1 cellular context compared by ENCODE assay signal in the genomic region with DNA sequence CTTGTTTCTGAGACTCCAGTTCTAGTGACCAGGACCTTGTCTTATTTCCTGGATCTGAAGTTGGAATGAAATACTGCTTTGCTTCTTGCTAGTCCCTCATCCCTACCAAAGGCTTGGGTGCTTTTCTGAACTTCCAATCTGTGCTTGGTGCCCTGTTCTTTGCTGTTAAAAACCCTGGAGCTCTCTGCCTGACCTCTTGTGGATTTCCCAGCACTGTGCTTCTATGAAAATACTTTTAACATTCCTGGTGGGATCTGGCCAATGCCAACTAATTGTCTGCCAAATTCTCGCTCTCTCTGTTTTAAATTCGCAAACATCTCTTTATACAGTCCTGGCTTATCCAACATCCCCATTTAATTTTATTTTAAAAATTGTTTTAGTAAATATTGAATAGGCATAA.
TF ChIP-seq lines count a peak whose summit lies in the region.

No MANE protein-coding gene starts in this region.

TF ChIP-seq in H1, 55 proteins besides CTCF, POLR2A, EP300 and RAD21:
- TF ChIP-seq CHD1 (IDR thresholded peaks at IDR 0.05; ENCODE audit: low read depth, low read length) (no peak), SP1 (IDR thresholded peaks at IDR 0.05; ENCODE audit: low read depth, low read length) (no peak), POLR2AphosphoS5 (IDR thresholded peaks at IDR 0.05; ENCODE audit: low read depth, low read length) (no peak), CEBPB (IDR thresholded peaks at IDR 0.05; ENCODE audit: low read depth, low read length) (no peak), JUND (IDR thresholded peaks at IDR 0.05; ENCODE audit: low read length) (no peak), POU5F1 (IDR thresholded peaks at IDR 0.05; ENCODE audit: low read depth, low read length) (no peak), RNF2 (IDR thresholded peaks at IDR 0.05; ENCODE audit: borderline replicate concordance, low read depth, low read length, missing control alignments, poor library complexity, severe bottlenecking) (no peak), CREB1 (IDR thresholded peaks at IDR 0.05) (no peak), SIX5 (IDR thresholded peaks at IDR 0.05; ENCODE audit: low read depth, low read length) (no peak), HDAC6 (IDR thresholded peaks at IDR 0.05; ENCODE audit: low read depth, low read length) (no peak), SP4 (IDR thresholded peaks at IDR 0.05; ENCODE audit: low read length) (no peak), RFX5 (IDR thresholded peaks at IDR 0.05; ENCODE audit: borderline replicate concordance, low read depth, low read length) (no peak), CBX8 (IDR thresholded peaks at IDR 0.05; ENCODE audit: borderline replicate concordance, low read depth, low read length) (no peak), TEAD4 (IDR thresholded peaks at IDR 0.05; ENCODE audit: low read depth, low read length) (no peak), GTF2F1 (IDR thresholded peaks at IDR 0.05; ENCODE audit: borderline replicate concordance, low read depth, low read length) (no peak), SAP30 (IDR thresholded peaks at IDR 0.05; ENCODE audit: insufficient read depth, insufficient replicate concordance, low read length) (no peak), NANOG (IDR thresholded peaks at IDR 0.05; ENCODE audit: insufficient read depth, low read depth, low read length, poor library complexity, severe bottlenecking) (no peak)
- TF ChIP-seq, protein P1, sequence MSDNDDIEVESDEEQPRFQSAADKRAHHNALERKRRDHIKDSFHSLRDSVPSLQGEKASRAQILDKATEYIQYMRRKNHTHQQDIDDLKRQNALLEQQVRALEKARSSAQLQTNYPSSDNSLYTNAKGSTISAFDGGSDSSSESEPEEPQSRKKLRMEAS (IDR thresholded peaks at IDR 0.05): no peak
- TF ChIP-seq, protein P2, sequence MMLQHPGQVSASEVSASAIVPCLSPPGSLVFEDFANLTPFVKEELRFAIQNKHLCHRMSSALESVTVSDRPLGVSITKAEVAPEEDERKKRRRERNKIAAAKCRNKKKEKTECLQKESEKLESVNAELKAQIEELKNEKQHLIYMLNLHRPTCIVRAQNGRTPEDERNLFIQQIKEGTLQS (IDR thresholded peaks at IDR 0.05; ENCODE audit: insufficient read depth, low read depth, low read length): no peak
- TF ChIP-seq, protein P3, sequence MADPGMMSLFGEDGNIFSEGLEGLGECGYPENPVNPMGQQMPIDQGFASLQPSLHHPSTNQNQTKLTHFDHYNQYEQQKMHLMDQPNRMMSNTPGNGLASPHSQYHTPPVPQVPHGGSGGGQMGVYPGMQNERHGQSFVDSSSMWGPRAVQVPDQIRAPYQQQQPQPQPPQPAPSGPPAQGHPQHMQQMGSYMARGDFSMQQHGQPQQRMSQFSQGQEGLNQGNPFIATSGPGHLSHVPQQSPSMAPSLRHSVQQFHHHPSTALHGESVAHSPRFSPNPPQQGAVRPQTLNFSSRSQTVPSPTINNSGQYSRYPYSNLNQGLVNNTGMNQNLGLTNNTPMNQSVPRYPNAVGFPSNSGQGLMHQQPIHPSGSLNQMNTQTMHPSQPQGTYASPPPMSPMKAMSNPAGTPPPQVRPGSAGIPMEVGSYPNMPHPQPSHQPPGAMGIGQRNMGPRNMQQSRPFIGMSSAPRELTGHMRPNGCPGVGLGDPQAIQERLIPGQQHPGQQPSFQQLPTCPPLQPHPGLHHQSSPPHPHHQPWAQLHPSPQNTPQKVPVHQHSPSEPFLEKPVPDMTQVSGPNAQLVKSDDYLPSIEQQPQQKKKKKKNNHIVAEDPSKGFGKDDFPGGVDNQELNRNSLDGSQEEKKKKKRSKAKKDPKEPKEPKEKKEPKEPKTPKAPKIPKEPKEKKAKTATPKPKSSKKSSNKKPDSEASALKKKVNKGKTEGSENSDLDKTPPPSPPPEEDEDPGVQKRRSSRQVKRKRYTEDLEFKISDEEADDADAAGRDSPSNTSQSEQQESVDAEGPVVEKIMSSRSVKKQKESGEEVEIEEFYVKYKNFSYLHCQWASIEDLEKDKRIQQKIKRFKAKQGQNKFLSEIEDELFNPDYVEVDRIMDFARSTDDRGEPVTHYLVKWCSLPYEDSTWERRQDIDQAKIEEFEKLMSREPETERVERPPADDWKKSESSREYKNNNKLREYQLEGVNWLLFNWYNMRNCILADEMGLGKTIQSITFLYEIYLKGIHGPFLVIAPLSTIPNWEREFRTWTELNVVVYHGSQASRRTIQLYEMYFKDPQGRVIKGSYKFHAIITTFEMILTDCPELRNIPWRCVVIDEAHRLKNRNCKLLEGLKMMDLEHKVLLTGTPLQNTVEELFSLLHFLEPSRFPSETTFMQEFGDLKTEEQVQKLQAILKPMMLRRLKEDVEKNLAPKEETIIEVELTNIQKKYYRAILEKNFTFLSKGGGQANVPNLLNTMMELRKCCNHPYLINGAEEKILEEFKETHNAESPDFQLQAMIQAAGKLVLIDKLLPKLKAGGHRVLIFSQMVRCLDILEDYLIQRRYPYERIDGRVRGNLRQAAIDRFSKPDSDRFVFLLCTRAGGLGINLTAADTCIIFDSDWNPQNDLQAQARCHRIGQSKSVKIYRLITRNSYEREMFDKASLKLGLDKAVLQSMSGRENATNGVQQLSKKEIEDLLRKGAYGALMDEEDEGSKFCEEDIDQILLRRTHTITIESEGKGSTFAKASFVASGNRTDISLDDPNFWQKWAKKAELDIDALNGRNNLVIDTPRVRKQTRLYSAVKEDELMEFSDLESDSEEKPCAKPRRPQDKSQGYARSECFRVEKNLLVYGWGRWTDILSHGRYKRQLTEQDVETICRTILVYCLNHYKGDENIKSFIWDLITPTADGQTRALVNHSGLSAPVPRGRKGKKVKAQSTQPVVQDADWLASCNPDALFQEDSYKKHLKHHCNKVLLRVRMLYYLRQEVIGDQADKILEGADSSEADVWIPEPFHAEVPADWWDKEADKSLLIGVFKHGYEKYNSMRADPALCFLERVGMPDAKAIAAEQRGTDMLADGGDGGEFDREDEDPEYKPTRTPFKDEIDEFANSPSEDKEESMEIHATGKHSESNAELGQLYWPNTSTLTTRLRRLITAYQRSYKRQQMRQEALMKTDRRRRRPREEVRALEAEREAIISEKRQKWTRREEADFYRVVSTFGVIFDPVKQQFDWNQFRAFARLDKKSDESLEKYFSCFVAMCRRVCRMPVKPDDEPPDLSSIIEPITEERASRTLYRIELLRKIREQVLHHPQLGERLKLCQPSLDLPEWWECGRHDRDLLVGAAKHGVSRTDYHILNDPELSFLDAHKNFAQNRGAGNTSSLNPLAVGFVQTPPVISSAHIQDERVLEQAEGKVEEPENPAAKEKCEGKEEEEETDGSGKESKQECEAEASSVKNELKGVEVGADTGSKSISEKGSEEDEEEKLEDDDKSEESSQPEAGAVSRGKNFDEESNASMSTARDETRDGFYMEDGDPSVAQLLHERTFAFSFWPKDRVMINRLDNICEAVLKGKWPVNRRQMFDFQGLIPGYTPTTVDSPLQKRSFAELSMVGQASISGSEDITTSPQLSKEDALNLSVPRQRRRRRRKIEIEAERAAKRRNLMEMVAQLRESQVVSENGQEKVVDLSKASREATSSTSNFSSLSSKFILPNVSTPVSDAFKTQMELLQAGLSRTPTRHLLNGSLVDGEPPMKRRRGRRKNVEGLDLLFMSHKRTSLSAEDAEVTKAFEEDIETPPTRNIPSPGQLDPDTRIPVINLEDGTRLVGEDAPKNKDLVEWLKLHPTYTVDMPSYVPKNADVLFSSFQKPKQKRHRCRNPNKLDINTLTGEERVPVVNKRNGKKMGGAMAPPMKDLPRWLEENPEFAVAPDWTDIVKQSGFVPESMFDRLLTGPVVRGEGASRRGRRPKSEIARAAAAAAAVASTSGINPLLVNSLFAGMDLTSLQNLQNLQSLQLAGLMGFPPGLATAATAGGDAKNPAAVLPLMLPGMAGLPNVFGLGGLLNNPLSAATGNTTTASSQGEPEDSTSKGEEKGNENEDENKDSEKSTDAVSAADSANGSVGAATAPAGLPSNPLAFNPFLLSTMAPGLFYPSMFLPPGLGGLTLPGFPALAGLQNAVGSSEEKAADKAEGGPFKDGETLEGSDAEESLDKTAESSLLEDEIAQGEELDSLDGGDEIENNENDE (IDR thresholded peaks at IDR 0.05; ENCODE audit: insufficient replicate concordance, low read length): no peak
